Comparison of ENCODE assay signal across 20 cellular contexts in the genomic region with DNA sequence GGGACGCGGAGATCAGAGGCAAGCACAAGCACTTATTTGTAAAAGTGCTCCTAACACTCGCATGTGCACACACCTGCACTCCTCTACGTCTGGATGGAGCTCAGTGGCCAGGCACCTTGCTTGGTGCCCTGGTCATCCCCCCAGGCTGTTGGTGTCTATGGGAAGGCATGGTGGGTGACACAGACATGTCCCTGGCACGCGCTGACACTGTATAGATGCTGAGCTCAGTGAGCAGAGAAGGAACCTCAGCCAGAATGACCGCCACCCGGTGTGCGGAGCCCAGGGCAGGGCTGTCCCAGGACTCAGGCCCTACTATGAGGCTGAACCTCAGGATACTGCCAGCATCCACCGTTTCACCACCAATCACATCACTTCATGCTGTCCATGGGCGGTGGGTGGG.
A peak's percentile ranks its signal among the peaks of the same experiment; 100 is the strongest.
DNase-seq lines count a peak whose midpoint lies in the region; ATAC-seq, FAIRE-seq and TF ChIP-seq lines count a peak whose summit lies in the region.
"Had no signal": no experiment of that assay in that cellular context is flagged by ENCODE, and none has a peak within 500 bp of the region (broad histone marks: within the 10 kb centered on the region; RNA-seq: fewer than 3 reads in every experiment).

No MANE protein-coding gene starts in this region.

- H3K9ac ChIP-seq in BLaER1 treated with 17β-estradiol and CSF1 and Interleukin-3, amounts not matched to agents 10 nM and 100 nM: peak overlapping the region in 4 of 11 experiments; percentile 1 to 56 (median 50); a peak in 5 of 22 replicates
- H3K9ac ChIP-seq in IMR-90 (ENCODE audit: low read depth, low read length) (no peak overlapping the region), H1 (replicated peaks in 1 of 4; ENCODE audit: extremely low read depth in 1 of 4, low read depth in 3 of 4, low read length in 3 of 4) (no peak overlapping the region)

- TF ChIP-seq EP300 in H1 (IDR thresholded peaks at IDR 0.05; ENCODE audit: borderline replicate concordance in 1 of 2, low read depth in 2 of 2, low read length in 2 of 2): no peak

- H3K4me1 Mint-ChIP-seq in progenitor cell of endocrine pancreas (ENCODE audit: low read depth): no peaks in the 10 kb centered on the region
- no peaks in the 10 kb centered on the region for H3K4me1 Mint-ChIP-seq in mesothelial cell of epicardium
- H3K4me1 Mint-ChIP-seq: CD4-positive, alpha-beta memory T cell; IgD-negative memory B cell had no signal

- no peak overlapping the region for H3K14ac ChIP-seq in IMR-90 (replicated peaks; ENCODE audit: low read depth, low read length)
- H3K14ac ChIP-seq in H1 (ENCODE audit: insufficient read length): no peak overlapping the region

- H3K36me3 Mint-ChIP-seq in progenitor cell of endocrine pancreas (ENCODE audit: insufficient read depth) (peaks cover 16% of the 10 kb centered on the region), mesothelial cell of epicardium (peaks cover 31% of the 10 kb centered on the region)

- 100% methylated on average over 4 of the region's 11 CpGs; no CpG with 5 or more reads in 1 of the 2 experiments for WGBS in IMR-90 (ENCODE audit: extremely low coverage in 2 of 2, insufficient read length in 1 of 2), 2 experiments
- 96% methylated on average over 11 of the region's 11 CpGs; no CpG with 5 or more reads in 1 of the 2 experiments for WGBS in H1 (ENCODE audit: extremely low coverage in 1 of 2, insufficient coverage in 1 of 2, insufficient read length in 1 of 2, insufficient replicate concordance in 2 of 2, low coverage in 1 of 2, low lambda C conversion rate in 2 of 2, missing lambda C conversion rate in 1 of 2), 2 experiments

- peaks cover 37 to 97% (median 56%) of the 10 kb centered on the region in 11 experiments for H3K36me3 ChIP-seq in BLaER1 treated with 17β-estradiol and CSF1 and Interleukin-3, amounts not matched to agents 10 nM and 100 nM
- H3K36me3 ChIP-seq in IMR-90 (ENCODE audit: control insufficient read depth, insufficient read depth, low read length) (peaks cover 57% of the 10 kb centered on the region), H1 (ENCODE audit: control insufficient read depth in 2 of 4, insufficient read depth in 4 of 4, low read length in 3 of 4) (no peaks in the 10 kb centered on the region; a peak in 2 of 8 replicates)

- H4K5ac ChIP-seq in IMR-90 (ENCODE audit: low read depth, low read length) (no peak overlapping the region), H1 (ENCODE audit: insufficient read length, low read depth, low read length) (no peak overlapping the region)

- POLR2A ChIA-PET in IMR-90 (lab: Charles Lee; ENCODE audit: unreplicated experiment) (no interaction called here), H1 (lab: Charles Lee; ENCODE audit: partially characterized antibody) (no interaction called here)

- H4K20me1 ChIP-seq in BLaER1 treated with 17β-estradiol and CSF1 and Interleukin-3, amounts not matched to agents 10 nM and 100 nM: peaks cover 0 to 76% (median 36%) of the 10 kb centered on the region in 11 experiments; a peak in 16 of 22 replicates
- H4K20me1 ChIP-seq in IMR-90 (ENCODE audit: insufficient read depth, low read length) (no peaks in the 10 kb centered on the region), H1 (replicated peaks in 1 of 2; ENCODE audit: control insufficient read depth in 1 of 2, insufficient read depth in 2 of 2, low read length in 2 of 2) (peaks cover 2 to 5% of the 10 kb centered on the region in 2 experiments)

- no peaks in the 10 kb centered on the region for H3K9me3 Mint-ChIP-seq in progenitor cell of endocrine pancreas (ENCODE audit: low read depth)
- peaks cover 3% of the 10 kb centered on the region for H3K9me3 Mint-ChIP-seq in mesothelial cell of epicardium
- H3K9me3 Mint-ChIP-seq: CD4-positive, alpha-beta memory T cell; IgD-negative memory B cell had no signal

- H3K4ac ChIP-seq in IMR-90 (ENCODE audit: low read depth, low read length) (no peak overlapping the region), H1 (replicated peaks; ENCODE audit: insufficient read length, low read depth, low read length) (no peak overlapping the region)

- H4K8ac ChIP-seq in IMR-90 (ENCODE audit: low read depth in 2 of 2, low read length in 2 of 2) (no peak overlapping the region), H1 (ENCODE audit: extremely low read depth, insufficient read depth, low read length) (no peak overlapping the region)

- H3K4me3 Mint-ChIP-seq in progenitor cell of endocrine pancreas (ENCODE audit: low read depth) (no peak overlapping the region), mesothelial cell of epicardium (no peak overlapping the region)
- H3K4me3 Mint-ChIP-seq: CD4-positive, alpha-beta memory T cell; IgD-negative memory B cell had no signal

- BruUV-seq in IMR-90 (replicated peaks; lab: Mats Ljungman, UMichigan): no TSS peak

- H2AK5ac ChIP-seq in IMR-90 (ENCODE audit: low read depth, low read length) (no peak overlapping the region), H1 (ENCODE audit: low read depth, low read length) (no peak overlapping the region)

- no peak for ATAC-seq in IMR-90 (ENCODE audit: low read depth)

- H3K79me1 ChIP-seq in IMR-90 (ENCODE audit: low read depth in 1 of 2, low read length in 2 of 2) (peaks cover 0 to 5% of the 10 kb centered on the region in 2 experiments; a peak in 1 of 4 replicates), H1 (ENCODE audit: low read depth, low read length) (no peaks in the 10 kb centered on the region)

- peak overlapping the region in 6 of 11 experiments; percentile 5 to 70 (median 43); a peak in 8 of 22 replicates for H3K27ac ChIP-seq in BLaER1 treated with 17β-estradiol and CSF1 and Interleukin-3, amounts not matched to agents 10 nM and 100 nM
- H3K27ac ChIP-seq in IMR-90 (ENCODE audit: insufficient read depth, low read length): no peak overlapping the region
- no peak overlapping the region for H3K27ac ChIP-seq in H1 (ENCODE audit: low read depth, low read length)
- H3K27ac ChIP-seq: C4-2B had no signal

- H3K4me2 ChIP-seq in BLaER1 treated with 17β-estradiol and CSF1 and Interleukin-3, amounts not matched to agents 10 nM and 100 nM: peak overlapping the region in 9 of 11 experiments; percentile 73 to 95 (median 85); a peak in 18 of 22 replicates
- H3K4me2 ChIP-seq in IMR-90 (ENCODE audit: low read depth, low read length) (no peak overlapping the region), H1 (ENCODE audit: insufficient read depth in 1 of 2, low read depth in 2 of 2, low read length in 2 of 2) (no peak overlapping the region)

- H3K4me3 ChIP-seq in BLaER1 treated with 17β-estradiol and CSF1 and Interleukin-3, amounts not matched to agents 10 nM and 100 nM: peak overlapping the region in 2 of 10 experiments; percentile 11 to 16; a peak in 2 of 20 replicates
- H3K4me3 ChIP-seq in IMR-90 (ENCODE audit: insufficient read depth, low read depth, low read length) (no peak overlapping the region), H1 (ENCODE audit: extremely low read depth in 1 of 4, insufficient read depth in 2 of 4, low read depth in 3 of 4, low read length in 4 of 4) (no peak overlapping the region)

- H3K4me1 ChIP-seq in BLaER1 treated with 17β-estradiol and CSF1 and Interleukin-3, amounts not matched to agents 10 nM and 100 nM: peaks cover 7 to 84% (median 65%) of the 10 kb centered on the region in 10 experiments
- no peaks in the 10 kb centered on the region for H3K4me1 ChIP-seq in IMR-90 (ENCODE audit: control insufficient read depth, insufficient read depth, low read length)
- no peaks in the 10 kb centered on the region for H3K4me1 ChIP-seq in H1 (replicated peaks in 1 of 4; ENCODE audit: control insufficient read depth in 3 of 4, insufficient read depth in 4 of 4, low read length in 3 of 4)

- no peak for FAIRE-seq in H1 (lab: Jason Lieb, UNC)
- FAIRE-seq: D721Med, G401.6, GM12892, GM19239, H54 had no signal

- H3K27me3 Mint-ChIP-seq in progenitor cell of endocrine pancreas: no peaks in the 10 kb centered on the region
- no peaks in the 10 kb centered on the region for H3K27me3 Mint-ChIP-seq in mesothelial cell of epicardium (ENCODE audit: low read depth)
- H3K27me3 Mint-ChIP-seq: CD4-positive, alpha-beta memory T cell; IgD-negative memory B cell had no signal

- H2BK120ac ChIP-seq in IMR-90 (ENCODE audit: low read depth, low read length) (no peak overlapping the region), H1 (replicated peaks; ENCODE audit: low read depth, low read length) (no peak overlapping the region)

- H2BK15ac ChIP-seq in IMR-90 (ENCODE audit: low read depth, low read length): no peak overlapping the region
- H2BK15ac ChIP-seq in H1 (ENCODE audit: low read length): peak overlapping the region; percentile 72; the same call in 1 of the 2 replicates

- no peaks in the 10 kb centered on the region for H3K9me1 ChIP-seq in IMR-90 (ENCODE audit: insufficient read depth, low read length)

- H3K27ac Mint-ChIP-seq in progenitor cell of endocrine pancreas (peak overlapping the region; percentile 52), mesothelial cell of epicardium (no peak overlapping the region)
- H3K27ac Mint-ChIP-seq: CD4-positive, alpha-beta memory T cell; IgD-negative memory B cell had no signal

- dilution Hi-C loops in IMR-90 (cut with HindIII; ENCODE audit: low sequenced_read_pairs, unreplicated experiment): no loop called here

- H3K27me3 ChIP-seq in BLaER1 treated with 17β-estradiol and CSF1 and Interleukin-3, amounts not matched to agents 10 nM and 100 nM: no peaks in the 10 kb centered on the region
- no peaks in the 10 kb centered on the region for H3K27me3 ChIP-seq in IMR-90 (ENCODE audit: control insufficient read depth, insufficient read depth, low read length)
- H3K27me3 ChIP-seq in H1 (replicated peaks in 1 of 4; ENCODE audit: control insufficient read depth in 3 of 4, extremely low read depth in 1 of 4, insufficient read depth in 3 of 4, low read length in 3 of 4): no peaks in the 10 kb centered on the region

- 0 out of 2 replicates have a peak, but pooled peaks cover 2% of the 10 kb centered on the region for H3K23me2 ChIP-seq in H1 (ENCODE audit: low read depth, low read length)

- TF ChIP-seq RAD21 in IMR-90 (IDR thresholded peaks at IDR 0.05; ENCODE audit: low read length): no peak
- no peak for TF ChIP-seq RAD21 in H1 (IDR thresholded peaks at IDR 0.05 in 1 of 2, conservative IDR thresholded peaks at IDR 0.05 in 1 of 2; ENCODE audit: low read depth in 2 of 2, low read length in 2 of 2)

- DNase-seq in IMR-90 (no peak), H1 (ENCODE audit: low read depth in 1 of 2, low spot score in 2 of 2) (no peak), progenitor cell of endocrine pancreas (ENCODE audit: low spot score, unreplicated experiment) (no peak), glomerular visceral epithelial cell (ENCODE audit: extremely low spot score) (no peak), mesothelial cell of epicardium (ENCODE audit: low spot score in 2 of 2, unreplicated experiment in 2 of 2) (no peak), amygdala (lab: John Stamatoyannopoulos, UW) (no peak), erythroblast (lab: John Stamatoyannopoulos, UW) (no peak)
- DNase-seq: ACHN; CD4-positive, alpha-beta memory T cell; DMS153; DMS79 treated with DMSO at 0.1 percent for 48 hours; EL had no signal

- in situ Hi-C loops in IMR-90 (cut with MboI; ENCODE audit: low sequenced_read_pairs): no loop called here

- no peaks in the 10 kb centered on the region; a peak in 1 of 22 replicates for H3K9me3 ChIP-seq in BLaER1 treated with 17β-estradiol and CSF1 and Interleukin-3, amounts not matched to agents 10 nM and 100 nM (replicated peaks in 1 of 11)
- H3K9me3 ChIP-seq in IMR-90 (ENCODE audit: control insufficient read depth, insufficient read depth, low read length): no peaks in the 10 kb centered on the region
- no peaks in the 10 kb centered on the region for H3K9me3 ChIP-seq in H1 (ENCODE audit: insufficient read depth in 2 of 2, low read depth in 1 of 2, low read length in 1 of 2)

- TF ChIP-seq CTCF in IMR-90 (conservative IDR thresholded peaks at IDR 0.05; ENCODE audit: low read depth, low read length): no peak
- no peak for TF ChIP-seq CTCF in H1 (IDR thresholded peaks at IDR 0.05; ENCODE audit: control extremely low read depth in 1 of 3, insufficient read depth in 1 of 3, low read depth in 1 of 3, low read length in 3 of 3)
- TF ChIP-seq CTCF in progenitor cell of endocrine pancreas (IDR thresholded peaks at IDR 0.05; ENCODE audit: unreplicated experiment): no peak
- TF ChIP-seq CTCF in mesothelial cell of epicardium (IDR thresholded peaks at IDR 0.05; ENCODE audit: unreplicated experiment): no peak

- no peak overlapping the region for H3K56ac ChIP-seq in IMR-90 (ENCODE audit: extremely low read depth, insufficient read depth, low read length)
- H3K56ac ChIP-seq in H1 (replicated peaks; ENCODE audit: insufficient read length, low read depth, low read length): no peak overlapping the region

- CTCF ChIA-PET in IMR-90 (lab: Yijun Ruan, JAX): no interaction called here
- CTCF ChIA-PET in H1 (lab: Charles Lee; ENCODE audit: partially characterized antibody): interaction anchor here (0.9 to 1.8 kb wide), 5 partner anchors 8 to 39 kb away, joined by 3 to 7 read pairs (median 4); no protein-coding TSS in a partner anchor

- H3K79me2 ChIP-seq in H1 (ENCODE audit: control insufficient read depth in 1 of 2, insufficient read depth in 2 of 2, low read length in 2 of 2): no peaks in the 10 kb centered on the region

- no peak overlapping the region for H4K91ac ChIP-seq in IMR-90 (ENCODE audit: insufficient read depth, low read depth, low read length)
- no peak overlapping the region for H4K91ac ChIP-seq in H1 (replicated peaks; ENCODE audit: insufficient read length, low read length)

- no peak overlapping the region for H2BK5ac ChIP-seq in IMR-90 (ENCODE audit: low read depth, low read length, poor library complexity, severe bottlenecking)
- peak overlapping the region; percentile 49 for H2BK5ac ChIP-seq in H1 (ENCODE audit: low read depth, low read length)

- peak overlapping the region; percentile 6 for H2AK9ac ChIP-seq in IMR-90 (replicated peaks; ENCODE audit: low read depth, low read length, poor library complexity)

- H3K23ac ChIP-seq in IMR-90 (ENCODE audit: low read depth, low read length) (no peak overlapping the region), H1 (ENCODE audit: insufficient read length) (no peak overlapping the region)

- 0 out of 2 replicates have a peak overlapping the region, but pooled peaks have one; percentile 27 for H2BK12ac ChIP-seq in H1 (ENCODE audit: low read depth, low read length)

- H2AFZ ChIP-seq in IMR-90 (replicated peaks; ENCODE audit: low read length, poor library complexity) (no peak overlapping the region), H1 (ENCODE audit: low read length) (no peak overlapping the region)

- TF ChIP-seq POLR2A in IMR-90 (IDR thresholded peaks at IDR 0.05; ENCODE audit: low read depth, low read length) (no peak), H1 (IDR thresholded peaks at IDR 0.05; ENCODE audit: control extremely low read depth in 1 of 2, low read depth in 2 of 2, low read length in 2 of 2) (no peak), erythroblast (IDR thresholded peaks at IDR 0.05; ENCODE audit: low read length) (no peak)

- intact Hi-C loops in IMR-90 (cut with micrococcal nuclease): no loop called here

- H2BK20ac ChIP-seq in IMR-90 (ENCODE audit: low read depth, low read length): no peak overlapping the region
- no peak overlapping the region for H2BK20ac ChIP-seq in H1 (ENCODE audit: low read length)

- H3K18ac ChIP-seq in IMR-90 (ENCODE audit: low read depth, low read length) (no peak overlapping the region), H1 (ENCODE audit: extremely low read depth, low read length) (no peak overlapping the region)

Comparison
In these comparisons a context has a peak if more than half of its experiments do, and no peak if none do; other contexts are left out.
1. H3K27ac ChIP-seq: peak in BLaER1 treated with 17β-estradiol and CSF1 and Interleukin-3, amounts not matched to agents 10 nM and 100 nM (6 of 11); none in IMR-90 (single experiment) and H1 (single experiment).
2. H3K4me2 ChIP-seq: peak in BLaER1 treated with 17β-estradiol and CSF1 and Interleukin-3, amounts not matched to agents 10 nM and 100 nM (9 of 11); none in IMR-90 (single experiment) and H1 (0 of 2).